In the genomic region with DNA sequence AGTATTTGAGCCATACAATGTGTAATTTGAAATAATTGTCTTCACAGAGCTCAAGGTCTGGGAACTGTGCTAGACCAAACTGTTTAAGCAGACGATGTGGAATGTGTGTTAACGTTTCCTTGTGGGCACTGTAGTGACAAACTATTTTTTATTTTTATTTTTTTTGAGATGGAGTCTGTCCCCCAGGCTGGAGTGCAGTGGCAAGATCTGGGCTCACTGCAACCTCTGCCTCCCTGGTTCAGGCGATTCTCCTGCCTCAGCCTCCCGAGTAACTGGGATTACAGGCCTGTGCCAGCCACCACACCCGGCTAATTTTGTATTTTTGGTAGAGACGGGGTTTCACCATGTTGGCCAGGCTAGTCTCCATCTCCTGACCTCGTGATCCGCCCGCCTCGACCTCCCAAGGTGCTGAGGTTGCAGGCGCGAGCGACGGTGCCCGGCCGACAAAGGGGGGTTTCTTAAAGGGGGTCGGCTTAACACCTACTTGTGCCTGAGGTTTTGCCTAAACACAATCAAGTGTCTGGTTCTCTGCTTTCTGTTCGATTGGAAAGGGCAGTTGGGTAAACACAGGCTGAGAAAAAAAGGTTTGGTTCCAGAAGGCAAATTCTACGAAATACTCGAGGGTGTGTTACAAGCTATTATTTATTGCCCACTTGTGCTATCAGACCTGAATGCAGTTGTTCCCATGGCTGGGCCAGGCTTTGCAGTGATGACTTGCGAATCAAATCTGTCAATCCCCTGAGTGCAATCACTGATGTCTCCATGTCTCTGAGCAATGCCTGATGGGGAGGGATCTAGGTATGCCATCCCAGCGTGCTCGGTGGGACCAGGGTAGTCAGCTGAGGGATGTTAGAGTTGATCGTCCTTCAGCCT, we compare ENCODE assay signal across 8 cellular contexts. TPM values are rescaled to one million over a fixed set of nuclear protein-coding genes. Genes with fewer than 3 reads are reported as not detected.
DNase-seq lines count a peak whose midpoint lies in the region; ATAC-seq, FAIRE-seq and TF ChIP-seq lines count a peak whose summit lies in the region.

No MANE protein-coding gene starts in this region.

- H3K4me2 ChIP-seq in A549 = peak overlapping the region; percentile 98

- H3K36me3 Mint-ChIP-seq in IgD-negative memory B cell = peaks cover 4% of the 10 kb centered on the region

- FAIRE-seq in A549 (lab: Jason Lieb, UNC) = no peak

- peaks cover 9 to 15% (median 9%) of the 10 kb centered on the region in 3 donors for H3K4me1 Mint-ChIP-seq in IgD-negative memory B cell

- no peaks in the 10 kb centered on the region for H3K27me3 ChIP-seq in muscle layer of duodenum (ENCODE audit: low read depth, low read length)

- H3K9me3 ChIP-seq in A549 = no peaks in the 10 kb centered on the region
- no peaks in the 10 kb centered on the region for H3K9me3 ChIP-seq in muscle layer of duodenum (ENCODE audit: control insufficient read depth in 1 of 2, low read length in 2 of 2)

- no peak for TF ChIP-seq POLR2A in A549 (IDR thresholded peaks at IDR 0.05; ENCODE audit: low read length)

- H3K9me3 Mint-ChIP-seq in IgD-negative memory B cell = no peaks in the 10 kb centered on the region

- DNase-seq in A549 (ENCODE audit: low read depth in 1 of 2, low spot score in 1 of 2) = no peak
- DNase-seq in caudate nucleus (lab: John Stamatoyannopoulos, UW) = no peak
- no peak for DNase-seq in activated CD4-positive, CD25-positive, alpha-beta regulatory T cell treated with anti-CD3 and anti-CD28 coated beads, Interleukin-2, amount 50 U/mL, for 72 hours

- no peak for TF ChIP-seq EP300 in A549 (IDR thresholded peaks at IDR 0.05)

- peak overlapping the region; percentile 95 to 96 for H3K27ac ChIP-seq in A549
- H3K27ac ChIP-seq in caudate nucleus (ENCODE audit: low read depth, low read length) = peak overlapping the region; percentile 92
- peak overlapping the region; percentile 63 for H3K27ac ChIP-seq in muscle layer of duodenum (ENCODE audit: low read length)

- peak overlapping the region; percentile 82 to 94 (median 85) for H3K27ac Mint-ChIP-seq in IgD-negative memory B cell

- TF ChIP-seq RAD21 in A549 (conservative IDR thresholded peaks at IDR 0.05 in 1 of 2, IDR thresholded peaks at IDR 0.05 in 1 of 2) = no peak

- POLR2A ChIA-PET in A549 (lab: Yijun Ruan, JAX) = interaction anchor here (0.5 to 2.8 kb wide), 9 partner anchors 10 to 551 kb away, joined by 3 to 50 read pairs (median 6); a partner anchor contains a TSS

- H3K4me3 Mint-ChIP-seq in IgD-negative memory B cell = peak overlapping the region; percentile 87 to 96 (median 90)

- peaks cover 34% of the 10 kb centered on the region for H3K4me1 ChIP-seq in A549
- peaks cover 6 to 18% of the 10 kb centered on the region in 2 donors for H3K4me1 ChIP-seq in muscle layer of duodenum (ENCODE audit: control insufficient read depth in 1 of 2, insufficient read depth in 2 of 2, low read length in 2 of 2)

- no peak for TF ChIP-seq CTCF in A549 (IDR thresholded peaks at IDR 0.05)

- no peaks in the 10 kb centered on the region for H3K27me3 Mint-ChIP-seq in IgD-negative memory B cell

- ATAC-seq in A549 = no peak
- ATAC-seq in HG02970 (IDR thresholded peaks at IDR 0.05; ENCODE audit: low FRiP score, unreplicated experiment) = no peak
- no peak for ATAC-seq in GM18517 (IDR thresholded peaks at IDR 0.05; ENCODE audit: unreplicated experiment)
- ATAC-seq in HG02763 (IDR thresholded peaks at IDR 0.05; ENCODE audit: unreplicated experiment) = no peak

- H3K4me3 ChIP-seq in A549 (peak overlapping the region; percentile 78), muscle layer of duodenum (ENCODE audit: low read depth in 1 of 2, low read length in 2 of 2) (peak overlapping the region; percentile 96 to 99)

- CTCF ChIA-PET in A549 (lab: Yijun Ruan, JAX) = interaction anchor here (0.8 to 13.5 kb wide), 6 partner anchors 9 to 129 kb away, joined by 3 to 165 read pairs (median 5); a partner anchor contains a TSS

- peaks cover 37 to 48% of the 10 kb centered on the region in 2 donors for H3K36me3 ChIP-seq in muscle layer of duodenum (ENCODE audit: control insufficient read depth in 1 of 2, insufficient read depth in 2 of 2, low read length in 2 of 2)

- 7% methylated on average over 24 of the region's 24 CpGs for WGBS in A549 (ENCODE audit: missing lambda C conversion rate)

TF ChIP-seq in A549, 52 proteins besides CTCF, POLR2A, EP300 and RAD21:
- TF ChIP-seq, protein P1, sequence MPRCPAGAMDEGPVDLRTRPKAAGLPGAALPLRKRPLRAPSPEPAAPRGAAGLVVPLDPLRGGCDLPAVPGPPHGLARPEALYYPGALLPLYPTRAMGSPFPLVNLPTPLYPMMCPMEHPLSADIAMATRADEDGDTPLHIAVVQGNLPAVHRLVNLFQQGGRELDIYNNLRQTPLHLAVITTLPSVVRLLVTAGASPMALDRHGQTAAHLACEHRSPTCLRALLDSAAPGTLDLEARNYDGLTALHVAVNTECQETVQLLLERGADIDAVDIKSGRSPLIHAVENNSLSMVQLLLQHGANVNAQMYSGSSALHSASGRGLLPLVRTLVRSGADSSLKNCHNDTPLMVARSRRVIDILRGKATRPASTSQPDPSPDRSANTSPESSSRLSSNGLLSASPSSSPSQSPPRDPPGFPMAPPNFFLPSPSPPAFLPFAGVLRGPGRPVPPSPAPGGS (IDR thresholded peaks at IDR 0.05) = 0 out of 3 replicates have a peak, but pooled peaks have one; percentile 4
- no peak for TF ChIP-seq PHF8 (IDR thresholded peaks at IDR 0.05; ENCODE audit: borderline replicate concordance, low read depth)

RNA-seq across cellular contexts. Expression of a gene that starts 1.3 kb away (rescaled TPM):
- polyA plus RNA-seq in A549 (2011; rRNA removed) = 471 and 571 TPM in 2 replicates
- polyA plus RNA-seq in A549 (2012; cell fraction: cytosol; rRNA removed) = 493 and 522 TPM in 2 replicates
- 926 and 1,083 TPM in 2 replicates for polyA plus RNA-seq in A549 (2012; cell fraction: nucleus; rRNA removed)
- polyA plus RNA-seq in A549 (2017; fragmentation: RNase III; extraction: RNeasy Plus Mini Kit Qiagen cat#74134 plus additional on column Dnase treatment) = 658 to 761 TPM (median 681 TPM) in 3 replicates
- polyA minus RNA-seq in A549 (2011; rRNA and poly(A)+ RNA removed) = 526 and 546 TPM in 2 replicates
- polyA plus RNA-seq in IgD-negative memory B cell = 123 TPM

RNA-seq across cellular contexts. Expression of a gene that starts 10.3 kb away (rescaled TPM):
- polyA plus RNA-seq in A549 (2011; rRNA removed) (188 and 200 TPM in 2 replicates), A549 (2017; fragmentation: RNase III; extraction: RNeasy Plus Mini Kit Qiagen cat#74134 plus additional on column Dnase treatment) (141 to 154 TPM (median 149 TPM) in 3 replicates), IgD-negative memory B cell (108 TPM)
- polyA plus RNA-seq in A549 (2012; cell fraction: cytosol; rRNA removed) = 252 and 259 TPM in 2 replicates
- polyA plus RNA-seq in A549 (2012; cell fraction: nucleus; rRNA removed) = 494 and 609 TPM in 2 replicates
- 164 and 170 TPM in 2 replicates for polyA minus RNA-seq in A549 (2011; rRNA and poly(A)+ RNA removed)

RNA-seq across cellular contexts. Expression of a gene that starts 38.8 kb away (rescaled TPM):
- polyA plus RNA-seq in A549 (2011; rRNA removed) = 2.2 and 2.9 TPM in 2 replicates
- 1.1 and 1.8 TPM in 2 replicates for polyA plus RNA-seq in A549 (2012; cell fraction: cytosol; rRNA removed)
- 7.8 and 8.6 TPM in 2 replicates for polyA plus RNA-seq in A549 (2012; cell fraction: nucleus; rRNA removed)
- polyA plus RNA-seq in A549 (2017; fragmentation: RNase III; extraction: RNeasy Plus Mini Kit Qiagen cat#74134 plus additional on column Dnase treatment) = 1.5 to 3.2 TPM (median 2.8 TPM) in 3 replicates
- polyA minus RNA-seq in A549 (2011; rRNA and poly(A)+ RNA removed) = 2.6 and 4.5 TPM in 2 replicates
- polyA plus RNA-seq in IgD-negative memory B cell = 1.1 TPM
